In genomic region chr12:40056357-40056756, GRCh38 we compare ENCODE assay signal across 26 cellular contexts.
"Had no signal": no experiment of that assay in that cellular context is flagged by ENCODE, and none has a peak within 500 bp of the region (broad histone marks: within the 10 kb centered on the region; RNA-seq: fewer than 3 reads in every experiment).

No MANE protein-coding gene starts in this region.

- H3K4me3 Mint-ChIP-seq: activated CD4-positive, alpha-beta memory T cell treated with anti-CD3 and anti-CD28 coated beads for 36 hours; activated CD4-positive, alpha-beta T cell treated with anti-CD3 and anti-CD28 coated beads, Interleukin-2, amount 10 ng/mL, durations not matched to agents 24 days and 14 days; activated naive CD4-positive, alpha-beta T cell treated with anti-CD3 and anti-CD28 coated beads, Interleukin-2, amount 10 ng/mL, durations not matched to agents 7 days and 5 days; activated naive CD8-positive, alpha-beta T cell treated with anti-CD3 and anti-CD28 coated beads, Interleukin-2, amount 10 ng/mL, durations not matched to agents 7 days and 5 days; activated T-cell treated with anti-CD3 and anti-CD28 coated beads, Interleukin-2, amount 50 U/mL, for 24 hours; endodermal cell; nephron; stimulated activated naive B cell treated with anti-CD40 and anti-IgM and Interleukin-4, amounts not matched to agents 10 μg/mL and 1 μg/mL and 100 μg/mL, for 72 hours; T-helper 17 cell had no signal

- H3K9me3 ChIP-seq: heart right ventricle, neutrophil, right lobe of liver, stomach, thyroid gland, upper lobe of left lung had no signal

- DNase-seq: activated CD4-positive, alpha-beta memory T cell treated with anti-CD3 and anti-CD28 coated beads for 36 hours; activated CD4-positive, alpha-beta T cell treated with anti-CD3 and anti-CD28 coated beads, Interleukin-2, amount 10 ng/mL, durations not matched to agents 24 days and 14 days; activated CD4-positive, CD25-positive, alpha-beta regulatory T cell treated with anti-CD3 and anti-CD28 coated beads, Interleukin-2, amount 50 U/mL, for 72 hours; activated CD8-positive, alpha-beta memory T cell treated with anti-CD3 and anti-CD28 coated beads, Interleukin-2, amount 50 U/mL, for 48 hours; activated gamma-delta T cell; activated naive CD4-positive, alpha-beta T cell treated with anti-CD3 and anti-CD28 coated beads, Interleukin-2, amount 10 ng/mL, durations not matched to agents 7 days and 5 days; activated naive CD8-positive, alpha-beta T cell treated with anti-CD3 and anti-CD28 coated beads, Interleukin-2, amount 10 ng/mL, durations not matched to agents 7 days and 5 days; activated T-cell treated with anti-CD3 and anti-CD28 coated beads, Interleukin-2, amount 50 U/mL, for 24 hours; amniotic stem cell; brain microvascular endothelial cell; cortex of kidney; endodermal cell; foreskin keratinocyte; heart right ventricle; kidney glomerular epithelial cell; mammary epithelial cell; right lobe of liver; stimulated activated naive B cell treated with anti-CD40 and anti-IgM and Interleukin-4, amounts not matched to agents 10 μg/mL and 1 μg/mL and 100 μg/mL, for 72 hours; stomach; T-helper 17 cell; thyroid gland; upper lobe of left lung had no signal

- H3K36me3 ChIP-seq: brain microvascular endothelial cell, heart right ventricle, neutrophil, right lobe of liver, stomach, thyroid gland, upper lobe of left lung had no signal

- H3K27ac ChIP-seq: brain microvascular endothelial cell, foreskin keratinocyte, neutrophil, right lobe of liver, skin epidermis, stomach, thyroid gland, upper lobe of left lung had no signal

- H3K27me3 Mint-ChIP-seq: activated CD4-positive, alpha-beta memory T cell treated with anti-CD3 and anti-CD28 coated beads for 36 hours; activated naive CD4-positive, alpha-beta T cell treated with anti-CD3 and anti-CD28 coated beads, Interleukin-2, amount 10 ng/mL, durations not matched to agents 7 days and 5 days; activated naive CD8-positive, alpha-beta T cell treated with anti-CD3 and anti-CD28 coated beads, Interleukin-2, amount 10 ng/mL, durations not matched to agents 7 days and 5 days; activated T-cell treated with anti-CD3 and anti-CD28 coated beads, Interleukin-2, amount 50 U/mL, for 24 hours; stimulated activated naive B cell treated with anti-CD40 and anti-IgM and Interleukin-4, amounts not matched to agents 10 μg/mL and 1 μg/mL and 100 μg/mL, for 72 hours; T-helper 17 cell had no signal

- H3K27me3 ChIP-seq: brain microvascular endothelial cell, foreskin keratinocyte, heart right ventricle, neutrophil, right lobe of liver, stomach, thyroid gland, upper lobe of left lung had no signal

- H3K27ac Mint-ChIP-seq: activated CD4-positive, alpha-beta memory T cell treated with anti-CD3 and anti-CD28 coated beads for 36 hours; activated CD4-positive, alpha-beta T cell treated with anti-CD3 and anti-CD28 coated beads, Interleukin-2, amount 10 ng/mL, durations not matched to agents 24 days and 14 days; activated naive CD4-positive, alpha-beta T cell treated with anti-CD3 and anti-CD28 coated beads, Interleukin-2, amount 10 ng/mL, durations not matched to agents 7 days and 5 days; activated naive CD8-positive, alpha-beta T cell treated with anti-CD3 and anti-CD28 coated beads, Interleukin-2, amount 10 ng/mL, durations not matched to agents 7 days and 5 days; activated T-cell treated with anti-CD3 and anti-CD28 coated beads, Interleukin-2, amount 50 U/mL, for 24 hours; endodermal cell; nephron; stimulated activated naive B cell treated with anti-CD40 and anti-IgM and Interleukin-4, amounts not matched to agents 10 μg/mL and 1 μg/mL and 100 μg/mL, for 72 hours; T-helper 17 cell had no signal

- H3K9me3 Mint-ChIP-seq: activated CD4-positive, alpha-beta memory T cell treated with anti-CD3 and anti-CD28 coated beads for 36 hours; activated CD4-positive, alpha-beta T cell treated with anti-CD3 and anti-CD28 coated beads, Interleukin-2, amount 10 ng/mL, durations not matched to agents 24 days and 14 days; activated naive CD4-positive, alpha-beta T cell treated with anti-CD3 and anti-CD28 coated beads, Interleukin-2, amount 10 ng/mL, durations not matched to agents 7 days and 5 days; activated naive CD8-positive, alpha-beta T cell treated with anti-CD3 and anti-CD28 coated beads, Interleukin-2, amount 10 ng/mL, durations not matched to agents 7 days and 5 days; activated T-cell treated with anti-CD3 and anti-CD28 coated beads, Interleukin-2, amount 50 U/mL, for 24 hours; endodermal cell; nephron; stimulated activated naive B cell treated with anti-CD40 and anti-IgM and Interleukin-4, amounts not matched to agents 10 μg/mL and 1 μg/mL and 100 μg/mL, for 72 hours had no signal

- ATAC-seq: esophagus mucosa; foreskin keratinocyte; heart right ventricle; stimulated activated naive B cell treated with anti-CD40 and anti-IgM and Interleukin-4, amounts not matched to agents 10 μg/mL and 1 μg/mL and 100 μg/mL, for 72 hours; T-helper 17 cell had no signal

- H3K4me1 Mint-ChIP-seq: activated CD4-positive, alpha-beta T cell treated with anti-CD3 and anti-CD28 coated beads, Interleukin-2, amount 10 ng/mL, durations not matched to agents 24 days and 14 days; activated naive CD4-positive, alpha-beta T cell treated with anti-CD3 and anti-CD28 coated beads, Interleukin-2, amount 10 ng/mL, durations not matched to agents 7 days and 5 days; activated naive CD8-positive, alpha-beta T cell treated with anti-CD3 and anti-CD28 coated beads, Interleukin-2, amount 10 ng/mL, durations not matched to agents 7 days and 5 days; nephron; stimulated activated naive B cell treated with anti-CD40 and anti-IgM and Interleukin-4, amounts not matched to agents 10 μg/mL and 1 μg/mL and 100 μg/mL, for 72 hours; T-helper 17 cell had no signal

- H3K36me3 Mint-ChIP-seq: activated CD4-positive, alpha-beta memory T cell treated with anti-CD3 and anti-CD28 coated beads for 36 hours; activated naive CD4-positive, alpha-beta T cell treated with anti-CD3 and anti-CD28 coated beads, Interleukin-2, amount 10 ng/mL, durations not matched to agents 7 days and 5 days; activated naive CD8-positive, alpha-beta T cell treated with anti-CD3 and anti-CD28 coated beads, Interleukin-2, amount 10 ng/mL, durations not matched to agents 7 days and 5 days; stimulated activated naive B cell treated with anti-CD40 and anti-IgM and Interleukin-4, amounts not matched to agents 10 μg/mL and 1 μg/mL and 100 μg/mL, for 72 hours had no signal

- H3K4me3 ChIP-seq: heart right ventricle, right lobe of liver, skin epidermis, stomach, thyroid gland, upper lobe of left lung had no signal

- H3K4me1 ChIP-seq: foreskin keratinocyte, thyroid gland, upper lobe of left lung had no signal
